In the genomic region with DNA sequence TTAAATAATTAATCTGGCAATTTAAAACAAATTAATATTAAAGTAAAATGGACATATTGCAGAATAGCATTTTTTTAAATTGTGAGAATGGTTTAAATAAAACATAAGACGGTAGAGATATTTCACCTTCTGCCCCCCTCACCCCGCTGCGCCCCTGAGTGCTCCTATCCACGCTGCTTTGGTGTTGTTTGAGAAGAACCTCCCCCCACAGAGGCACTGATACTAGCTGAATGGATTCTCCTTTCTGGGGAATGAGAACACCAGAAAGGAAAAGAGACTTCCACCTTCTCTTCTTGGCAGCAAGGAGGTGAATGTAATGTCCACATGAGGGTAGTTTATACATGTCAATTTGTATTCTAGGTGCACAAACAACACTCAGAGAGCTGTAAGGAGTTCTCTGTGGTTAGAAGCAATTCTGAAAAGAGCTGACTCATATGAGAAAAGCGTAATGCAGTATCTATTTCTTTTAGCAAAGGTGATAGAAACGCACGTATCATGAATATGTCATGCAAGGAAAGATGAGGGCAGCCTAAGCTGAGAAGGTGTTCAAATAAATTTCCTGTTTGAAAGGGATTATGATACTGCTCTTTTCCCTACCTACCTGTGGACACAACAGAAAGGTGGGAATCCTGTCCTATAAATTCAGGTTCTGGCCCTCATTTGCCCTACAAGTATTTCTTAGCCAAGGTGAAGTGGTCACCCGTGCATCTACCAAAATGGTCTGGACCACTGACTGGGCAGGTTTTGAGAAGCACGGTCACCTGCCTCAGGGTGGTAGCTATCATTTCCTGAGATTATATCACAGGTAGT, we compare ENCODE assay signal across 8 cellular contexts.
DNase-seq lines count a peak whose midpoint lies in the region; FAIRE-seq and TF ChIP-seq lines count a peak whose summit lies in the region.

No MANE protein-coding gene starts in this region.

- no peaks in the 10 kb centered on the region for H3K9me2 ChIP-seq in GM23248 (ENCODE audit: insufficient read depth)

- in situ Hi-C loops in GM23248 (cut with MboI), result no loop called here

- 82 to 84% methylated on average over 9 of the region's 9 CpGs for WGBS in GM23248 (ENCODE audit: low coverage in 1 of 2, low lambda C conversion rate in 2 of 2, missing lambda C conversion rate in 2 of 2), 2 experiments

- peaks cover 41% of the 10 kb centered on the region for H3F3A ChIP-seq in GM23248 (ENCODE audit: insufficient read depth)

- no peaks in the 10 kb centered on the region for H4K20me1 ChIP-seq in GM23248 (ENCODE audit: insufficient read depth)

- TF ChIP-seq CTCF in right atrium auricular region (IDR thresholded peaks at IDR 0.05), result no peak

- H3K4me2 ChIP-seq in GM23248 (ENCODE audit: unreplicated experiment), result peak overlapping the region; percentile 59

- H3K4me3 ChIP-seq in GM23248 (no peak overlapping the region), right atrium auricular region (no peak overlapping the region)

- peak overlapping the region; percentile 85 for H3K27ac ChIP-seq in GM23248
- H3K27ac ChIP-seq in right atrium auricular region, result peak overlapping the region in 1 of 2 donors; percentile 81

- FAIRE-seq in GM18507 (lab: Jason Lieb, UNC), result peak; percentile 78

- peaks cover 15% of the 10 kb centered on the region; the same call in 1 of the 2 replicates for H3K79me2 ChIP-seq in GM23248 (ENCODE audit: insufficient read depth)

- H3K27me3 ChIP-seq in GM23248 (replicated peaks; ENCODE audit: insufficient read depth), result no peaks in the 10 kb centered on the region
- H3K27me3 ChIP-seq in right atrium auricular region, result no peaks in the 10 kb centered on the region

- H3K9me3 ChIP-seq in GM23248 (ENCODE audit: low read depth) (no peaks in the 10 kb centered on the region), right atrium auricular region (no peaks in the 10 kb centered on the region)

- H3K4me1 ChIP-seq in GM23248 (ENCODE audit: insufficient read depth), result peaks cover 48% of the 10 kb centered on the region
- H3K4me1 ChIP-seq in right atrium auricular region, result peaks cover 0 to 28% of the 10 kb centered on the region in 2 donors

- 0 out of 2 replicates have a peak overlapping the region, but pooled peaks have one; percentile 57 for H3K9ac ChIP-seq in GM23248

- peak; percentile 26 for DNase-seq in GM18507 (ENCODE audit: extremely low spot score, insufficient read length, low read depth)
- peak; percentile 66 for DNase-seq in GM23248
- peak; percentile 88 for DNase-seq in M059J (ENCODE audit: low read depth)
- peak; percentile 41 for DNase-seq in islet precursor cell
- no peak for DNase-seq in NCI-H446 (lab: John Stamatoyannopoulos, UW)
- no peak for DNase-seq in right atrium auricular region (ENCODE audit: low spot score)
- no peak for DNase-seq in NCI-H1105 treated with DMSO at 0.1 percent for 48 hours (lab: John Stamatoyannopoulos, UW)
- no peak for DNase-seq in NCI-H510A treated with DMSO at 0.1 percent for 48 hours (lab: John Stamatoyannopoulos, UW)

- H3K36me3 ChIP-seq in GM23248 (ENCODE audit: low read depth) (no peaks in the 10 kb centered on the region), right atrium auricular region (no peaks in the 10 kb centered on the region)

- no peak overlapping the region for H2AFZ ChIP-seq in GM23248

Comparison
In these comparisons a context has a peak if more than half of its experiments do, and no peak if none do; other contexts are left out.
1. DNase-seq: peak in GM18507 (single experiment), GM23248 (single experiment), M059J (single experiment) and islet precursor cell (single experiment); none in NCI-H446 (0 of 2), right atrium auricular region (single experiment), NCI-H1105 treated with DMSO at 0.1 percent for 48 hours (single experiment) and NCI-H510A treated with DMSO at 0.1 percent for 48 hours (single experiment).